28 cellular contexts compared by ENCODE assay signal in genomic region chr15:75479670-75480069, GRCh38.
"Had no signal": no experiment of that assay in that cellular context is flagged by ENCODE, and none has a peak within 500 bp of the region (broad histone marks: within the 10 kb centered on the region; RNA-seq: fewer than 3 reads in every experiment).

No MANE protein-coding gene starts in this region.

- H3K36me3 Mint-ChIP-seq: activated CD4-positive, alpha-beta memory T cell treated with anti-CD3 and anti-CD28 coated beads for 36 hours; activated naive CD4-positive, alpha-beta T cell treated with anti-CD3 and anti-CD28 coated beads, Interleukin-2, amount 50 U/mL, for 72 hours had no signal

- H3K27ac Mint-ChIP-seq: activated CD4-positive, alpha-beta memory T cell treated with anti-CD3 and anti-CD28 coated beads for 36 hours; activated CD4-positive, alpha-beta T cell treated with anti-CD3 and anti-CD28 coated beads for 36 hours; activated naive CD4-positive, alpha-beta T cell treated with anti-CD3 and anti-CD28 coated beads for 36 hours; activated T-helper 1 cell treated with anti-CD3 and anti-CD28 coated beads, Interleukin-12 subunit alpha, Interleukin-12 subunit beta, Interleukin-2, Interleukin-4 antibody, amounts not matched to agents 30 ng/mL and 10 ng/mL and 1 ng/mL, durations not matched to agents 14 hours and 24 hours and 36 hours; T-helper 2 cell treated with Interferon-gamma antibody and Interleukin-4, amounts not matched to agents 5 μg/mL and 100 μg/mL, for 36 hours; WTC11 had no signal

- ATAC-seq: activated CD4-positive, alpha-beta T cell treated with anti-CD3 and anti-CD28 coated beads for 36 hours; activated CD4-positive, CD25-positive, alpha-beta regulatory T cell treated with anti-CD3 and anti-CD28 coated beads, Interleukin-2, amount 50 U/mL, for 24 hours; activated naive CD4-positive, alpha-beta T cell treated with anti-CD3 and anti-CD28 coated beads, Interleukin-2, amount 50 U/mL, for 72 hours; body of pancreas; WTC11 had no signal

- H3K27me3 Mint-ChIP-seq: activated CD4-positive, alpha-beta memory T cell treated with anti-CD3 and anti-CD28 coated beads for 36 hours; activated CD4-positive, alpha-beta T cell treated with anti-CD3 and anti-CD28 coated beads for 36 hours had no signal

- H3K4me3 ChIP-seq: adrenal gland, body of pancreas, breast epithelium, PC-9 had no signal

- DNase-seq: activated CD4-positive, alpha-beta memory T cell treated with anti-CD3 and anti-CD28 coated beads for 36 hours; activated CD4-positive, alpha-beta T cell treated with anti-CD3 and anti-CD28 coated beads for 36 hours; activated CD4-positive, alpha-beta T cell treated with anti-CD3 and anti-CD28 coated beads, Interleukin-2, amount 50 U/mL, for 1 hour; activated gamma-delta T cell treated with Interleukin-2 at 50 U/mL for 16 hours; activated naive CD4-positive, alpha-beta T cell treated with anti-CD3 and anti-CD28 coated beads for 36 hours; activated T-cell treated with anti-CD3 and anti-CD28 coated beads, Interleukin-2, amount 50 U/mL, for 1 hour; adrenal gland; body of pancreas; Kasumi-1; KG1; MM.1S; MV-4-11; NCI-H1092; NCI-H1436 treated with DMSO at 0.1 percent for 48 hours; NCI-H1694 treated with DMSO at 0.1 percent for 48 hours; NCI-H2081; NCI-H2171 treated with DMSO at 0.1 percent for 48 hours; NCI-H345; NCI-H524 treated with DMSO at 0.1 percent for 48 hours; PC-9; Right ventricle myocardium superior; SW 1271 had no signal

- H3K4me1 Mint-ChIP-seq: activated CD4-positive, alpha-beta T cell treated with anti-CD3 and anti-CD28 coated beads for 36 hours; WTC11 had no signal

- H3K27ac ChIP-seq: adrenal gland, body of pancreas, breast epithelium, PC-9 had no signal

- H3K27me3 ChIP-seq: adrenal gland, body of pancreas, breast epithelium had no signal

- H3K9me3 ChIP-seq: adrenal gland, body of pancreas, breast epithelium had no signal

- H3K9me3 Mint-ChIP-seq: activated CD4-positive, alpha-beta memory T cell treated with anti-CD3 and anti-CD28 coated beads for 36 hours; activated naive CD4-positive, alpha-beta T cell treated with anti-CD3 and anti-CD28 coated beads for 36 hours; activated naive CD4-positive, alpha-beta T cell treated with anti-CD3 and anti-CD28 coated beads, Interleukin-2, amount 50 U/mL, for 72 hours; activated T-helper 1 cell treated with anti-CD3 and anti-CD28 coated beads, Interleukin-12 subunit alpha, Interleukin-12 subunit beta, Interleukin-2, Interleukin-4 antibody, amounts not matched to agents 30 ng/mL and 10 ng/mL and 1 ng/mL, durations not matched to agents 14 hours and 24 hours and 36 hours; T-helper 2 cell treated with Interferon-gamma antibody and Interleukin-4, amounts not matched to agents 5 μg/mL and 100 μg/mL, for 36 hours had no signal

- H3K4me3 Mint-ChIP-seq: activated CD4-positive, alpha-beta memory T cell treated with anti-CD3 and anti-CD28 coated beads for 36 hours; activated CD4-positive, alpha-beta T cell treated with anti-CD3 and anti-CD28 coated beads for 36 hours; activated naive CD4-positive, alpha-beta T cell treated with anti-CD3 and anti-CD28 coated beads for 36 hours; activated T-helper 1 cell treated with anti-CD3 and anti-CD28 coated beads, Interleukin-12 subunit alpha, Interleukin-12 subunit beta, Interleukin-2, Interleukin-4 antibody, amounts not matched to agents 30 ng/mL and 10 ng/mL and 1 ng/mL, durations not matched to agents 14 hours and 24 hours and 36 hours; T-helper 2 cell treated with Interferon-gamma antibody and Interleukin-4, amounts not matched to agents 5 μg/mL and 100 μg/mL, for 36 hours; WTC11 had no signal

- H3K36me3 ChIP-seq: breast epithelium had no signal

- H3K4me1 ChIP-seq: adrenal gland, breast epithelium had no signal
